24 cellular contexts compared by ENCODE assay signal in the genomic region with DNA sequence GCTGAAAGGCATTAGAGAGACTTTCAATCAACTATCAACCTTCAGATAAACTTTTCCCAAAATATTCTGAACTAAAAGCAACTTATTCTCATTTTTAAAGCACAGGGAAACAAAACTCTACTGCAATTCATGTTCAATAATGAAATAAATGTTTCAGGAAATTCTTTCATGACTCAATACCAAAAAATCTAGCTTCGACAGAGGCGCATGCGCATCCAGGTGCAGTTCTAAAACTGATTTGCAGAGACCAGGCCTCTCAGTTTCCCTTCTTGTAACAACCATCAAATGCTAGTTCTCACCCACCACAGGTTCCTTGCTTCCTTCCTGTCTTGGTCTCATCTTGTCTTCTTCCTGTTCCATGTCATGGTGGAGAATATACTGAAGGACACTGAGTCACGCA.
"Had no signal": no experiment of that assay in that cellular context is flagged by ENCODE, and none has a peak within 500 bp of the region (broad histone marks: within the 10 kb centered on the region; RNA-seq: fewer than 3 reads in every experiment).

No MANE protein-coding gene starts in this region.

- H3K4me3 ChIP-seq: MG63 had no signal

- DNase-seq: Karpas-422; KG1; MG63; NCI-H1092; NCI-H1105 treated with DMSO at 0.1 percent for 48 hours; NCI-H1417 treated with DMSO at 0.1 percent for 48 hours; NCI-H187; NCI-H2029; NCI-H2081 treated with DMSO at 0.1 percent for 48 hours; NCI-H2171; NCI-H226; NCI-H446; NCI-H510A; NCI-H524 treated with DMSO at 0.1 percent for 48 hours; NCI-H69; NCI-H774; NK-92 treated with Interleukin-12 subunit alpha and Interleukin-12 subunit beta, amount 100 ng/mL, for 24 hours; PC-3; SHP77; SK-N-SH; SW 1271; T-cell had no signal

- H3K36me3 ChIP-seq: MG63 had no signal

- H3K4me2 ChIP-seq: SK-N-SH had no signal

- H3K9ac ChIP-seq: SK-N-SH had no signal

- H3K9me3 ChIP-seq: MG63, SK-N-SH had no signal

- H3K27ac ChIP-seq: RWPE1 had no signal

- ATAC-seq: Panc1, PC-3, T-cell had no signal

- H3K27me3 ChIP-seq: MG63 had no signal
